In genomic region chr22:17742528-17742902, GRCh38 we compare ENCODE assay signal across 8 cellular contexts. TPM values are rescaled to one million over a fixed set of nuclear protein-coding genes. Genes with fewer than 3 reads are reported as not detected.
DNase-seq lines count a peak whose midpoint lies in the region; ATAC-seq and TF ChIP-seq lines count a peak whose summit lies in the region.

No MANE protein-coding gene starts in this region.

- H3K4me1 ChIP-seq in Caco-2 = no peaks in the 10 kb centered on the region
- H3K4me1 ChIP-seq in HCT116 (ENCODE audit: control insufficient read depth in 1 of 2, insufficient read depth in 2 of 2, low read length in 2 of 2) = no peaks in the 10 kb centered on the region

- BruUV-seq in Caco-2 (replicated peaks; lab: Mats Ljungman, UMichigan) = no TSS peak
- no TSS peak for BruUV-seq in HCT116 (replicated peaks; lab: Mats Ljungman, UMichigan)

- POLR2A ChIA-PET in Caco-2 (lab: Charles Lee) (interaction anchor here (0.6 kb wide), 1 partner anchor 1966 kb away, joined by 5 read pairs; no protein-coding TSS in a partner anchor), HCT116 (lab: Charles Lee) (interaction anchor here (0.5 to 1.3 kb wide), 5 partner anchors 17 to 409 kb away, joined by 3 to 6 read pairs (median 3); no protein-coding TSS in a partner anchor)

- DNase-seq in Caco-2 (peak; percentile 80 to 85), HCT116 (ENCODE audit: low read depth, low spot score) (peak; percentile 59), NCI-H345 (lab: John Stamatoyannopoulos, UW) (peak; percentile 36), dorsolateral prefrontal cortex (peak; percentile 57 to 91 (median 77)), lung microvascular endothelial cell (ENCODE audit: low read depth in 2 of 2) (peak; percentile 69 to 77)
- peak; percentile 65 to 70 for DNase-seq in activated CD4-positive, alpha-beta T cell treated with anti-CD3 and anti-CD28 coated beads, Interleukin-2, amount 50 U/mL, for 4 hours
- peak; percentile 63 to 66 for DNase-seq in stimulated activated CD8-positive, alpha-beta memory T cell treated with anti-CD3 and anti-CD28 coated beads, Interleukin-2, amount 100 ng/mL, for 48 hours (ENCODE audit: low read depth in 2 of 2)

- H3K79me2 ChIP-seq in HCT116 (ENCODE audit: insufficient read depth, low read length) = no peaks in the 10 kb centered on the region

- H3K9ac ChIP-seq in HCT116 (ENCODE audit: low read length) = no peak overlapping the region

- no peak for TF ChIP-seq POLR2A in HCT116 (IDR thresholded peaks at IDR 0.05; ENCODE audit: borderline replicate concordance, extremely low read depth, insufficient read depth, insufficient read length)

- RAD21 ChIA-PET in HCT116 (lab: Charles Lee; ENCODE audit: low non-redundant PET in 1 of 2, low total read pairs in 2 of 2, uncharacterized antibody in 2 of 2, unreplicated experiment in 2 of 2) = interaction anchor here (0.6 to 2.4 kb wide), 10 partner anchors 32 to 334 kb away, joined by 3 to 7 read pairs (median 4); no protein-coding TSS in a partner anchor

- no peak overlapping the region for H3K4me3 Mint-ChIP-seq in Caco-2 (ENCODE audit: unreplicated experiment)

- no peak overlapping the region for H3K4me2 ChIP-seq in HCT116 (ENCODE audit: low read length)

- ATAC-seq in HCT116 (peak; percentile 96), GM18909 (IDR thresholded peaks at IDR 0.05; ENCODE audit: poor library complexity, unreplicated experiment) (no peak)

- no peaks in the 10 kb centered on the region for H3K27me3 ChIP-seq in Caco-2 (replicated peaks; ENCODE audit: control insufficient read depth, insufficient read depth, low read length)
- H3K27me3 ChIP-seq in HCT116 (ENCODE audit: insufficient read depth, low read length) = no peaks in the 10 kb centered on the region
- H3K27me3 ChIP-seq in dorsolateral prefrontal cortex = no peaks in the 10 kb centered on the region

- TF ChIP-seq RAD21 in HCT116 (IDR thresholded peaks at IDR 0.05; ENCODE audit: low read depth) = peak; percentile 67

- peaks cover 9% of the 10 kb centered on the region for H3K36me3 Mint-ChIP-seq in Caco-2 (ENCODE audit: insufficient read depth, unreplicated experiment)

- TF ChIP-seq CTCF in Caco-2 (IDR thresholded peaks at IDR 0.05; ENCODE audit: insufficient read depth in 1 of 2, low read depth in 1 of 2, low read length in 1 of 2, severe bottlenecking in 1 of 2, unreplicated experiment in 1 of 2) (peak; percentile 82 to 94), HCT116 (IDR thresholded peaks at IDR 0.05 in 2 of 3, conservative IDR thresholded peaks at IDR 0.05 in 1 of 3; ENCODE audit: borderline replicate concordance in 1 of 3, insufficient read depth in 1 of 3, low read depth in 2 of 3, low read length in 2 of 3) (peak; percentile 40 to 90 (median 76); a peak in 5 of 6 replicates), dorsolateral prefrontal cortex (IDR thresholded peaks at IDR 0.05 in 54 of 56, conservative IDR thresholded peaks at IDR 0.05 in 2 of 56; ENCODE audit: low read depth in 1 of 56, partially characterized antibody in 56 of 56) (peak; percentile 38 to 85 (median 76))

- no peaks in the 10 kb centered on the region for H3K4me1 Mint-ChIP-seq in Caco-2 (ENCODE audit: low read depth, unreplicated experiment)

- no peak overlapping the region for H2AFZ ChIP-seq in HCT116 (ENCODE audit: low read depth, low read length, poor library complexity, severe bottlenecking)

- H3K27ac Mint-ChIP-seq in Caco-2 (ENCODE audit: unreplicated experiment) = no peak overlapping the region

- intact Hi-C loops in Caco-2 (cut with micrococcal nuclease; ENCODE audit: unreplicated experiment) = loop anchor here (1.0 to 10.0 kb wide), 5 partner anchors 26 to 334 kb away; partner anchors contain the start of gene PEX26
- intact Hi-C loops in HCT116 (cut with micrococcal nuclease) = loop anchor here (1.0 to 2.0 kb wide), 3 partner anchors 43 to 334 kb away; partner anchors contain the start of gene PEX26
- intact Hi-C loops in dorsolateral prefrontal cortex (cut with DNase I) = loop anchor here (5.0 to 10.0 kb wide), 3 partner anchors 292 to 335 kb away; partner anchors contain the start of gene PEX26 (in 2 of the 2)

- CTCF ChIA-PET in Caco-2 (lab: Charles Lee) (interaction anchor here (0.5 to 4.3 kb wide), 9 partner anchors 8 to 413 kb away, joined by 3 to 59 read pairs (median 4); partner anchors contain the start of gene PEX26), HCT116 (lab: Charles Lee) (interaction anchor here (0.6 to 6.2 kb wide), 12 partner anchors 8 to 407 kb away, joined by 3 to 87 read pairs (median 6); partner anchors contain the start of genes PEX26 and USP18)

- H3K36me3 ChIP-seq in Caco-2 (ENCODE audit: control insufficient read depth, insufficient read depth, low read length) (no peaks in the 10 kb centered on the region), HCT116 (ENCODE audit: control insufficient read depth in 1 of 2, insufficient read depth in 2 of 2, low read length in 2 of 2) (peaks cover 0 to 4% of the 10 kb centered on the region in 2 experiments; a peak in 1 of 4 replicates)

- H3K27ac ChIP-seq in HCT116 (ENCODE audit: low read depth, low read length) (no peak overlapping the region), dorsolateral prefrontal cortex (peak overlapping the region in 21 of 59 donors; percentile 25 to 79 (median 54))

- no peaks in the 10 kb centered on the region for H3K9me3 Mint-ChIP-seq in Caco-2 (ENCODE audit: unreplicated experiment)

- no peaks in the 10 kb centered on the region for H3K27me3 Mint-ChIP-seq in Caco-2 (ENCODE audit: insufficient read depth, unreplicated experiment)

- no peak overlapping the region for H3K4me3 ChIP-seq in Caco-2 (ENCODE audit: low read depth, low read length)
- H3K4me3 ChIP-seq in HCT116 (replicated peaks in 1 of 2; ENCODE audit: low read depth in 1 of 2, low read length in 2 of 2) = no peak overlapping the region
- H3K4me3 ChIP-seq in dorsolateral prefrontal cortex = peak overlapping the region in 5 of 59 donors; percentile 1 to 43 (median 20)

- no peaks in the 10 kb centered on the region for H3K9me2 ChIP-seq in HCT116 (ENCODE audit: insufficient read depth)

- H3K9me3 ChIP-seq in Caco-2 (no peaks in the 10 kb centered on the region), HCT116 (ENCODE audit: control insufficient read depth in 1 of 2, insufficient read depth in 1 of 2, low read depth in 1 of 2, low read length in 2 of 2) (no peaks in the 10 kb centered on the region)

- no peaks in the 10 kb centered on the region for H4K20me1 ChIP-seq in HCT116 (ENCODE audit: insufficient read depth)

TF ChIP-seq in HCT116, 20 proteins besides CTCF, POLR2A, EP300 and RAD21 (continues in another document):
- TF ChIP-seq REST (IDR thresholded peaks at IDR 0.05; ENCODE audit: low read depth) (no peak), SIN3A (IDR thresholded peaks at IDR 0.05; ENCODE audit: low read depth) (no peak), SRF (IDR thresholded peaks at IDR 0.05; ENCODE audit: low read depth) (no peak), FOSL1 (IDR thresholded peaks at IDR 0.05; ENCODE audit: low read depth) (no peak), ELF1 (IDR thresholded peaks at IDR 0.05; ENCODE audit: borderline replicate concordance, low read depth) (no peak), ATF3 (IDR thresholded peaks at IDR 0.05) (no peak), EZH2phosphoT487 (IDR thresholded peaks at IDR 0.05; ENCODE audit: borderline replicate concordance) (no peak)
- TF ChIP-seq, protein P1, sequence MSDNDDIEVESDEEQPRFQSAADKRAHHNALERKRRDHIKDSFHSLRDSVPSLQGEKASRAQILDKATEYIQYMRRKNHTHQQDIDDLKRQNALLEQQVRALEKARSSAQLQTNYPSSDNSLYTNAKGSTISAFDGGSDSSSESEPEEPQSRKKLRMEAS (IDR thresholded peaks at IDR 0.05) = no peak

RNA-seq across cellular contexts. Expression of gene BID, which starts 31.8 kb away (rescaled TPM):
- 28.2 and 28.7 TPM in 2 replicates for total RNA-seq in Caco-2 (2022)
- total RNA-seq in HCT116 (2021; ENCODE audit: unreplicated experiment) = 58.2 TPM
- polyA plus RNA-seq in HCT116 (2012) = 65.1 and 82.9 TPM in 2 replicates
- 10 to 100 TPM; 14.9 to 53.3 (median 31.3) TPM for total RNA-seq in dorsolateral prefrontal cortex
- 39.4 and 43.3 TPM in 2 replicates for total RNA-seq in lung microvascular endothelial cell
